ENCODE assay signal across 2 cellular contexts in genomic region chr21:45430521-45431501, GRCh38.
TF ChIP-seq lines count a peak whose summit lies in the region.

No MANE protein-coding gene starts in this region.

TF ChIP-seq in GM23338, 12 proteins besides CTCF, POLR2A, EP300 and RAD21 (continued from another document):
- no peak for TF ChIP-seq REST (IDR thresholded peaks at IDR 0.05; ENCODE audit: unreplicated experiment)
- TF ChIP-seq POLR2AphosphoS5 (IDR thresholded peaks at IDR 0.05; ENCODE audit: low read depth): no peak
- TF ChIP-seq ZNF331 (CRISPR knock-in tag; IDR thresholded peaks at IDR 0.05; ENCODE audit: low read depth): no peak
- TF ChIP-seq JUNB (IDR thresholded peaks at IDR 0.05; ENCODE audit: unreplicated experiment): no peak
- TF ChIP-seq, protein P1, sequence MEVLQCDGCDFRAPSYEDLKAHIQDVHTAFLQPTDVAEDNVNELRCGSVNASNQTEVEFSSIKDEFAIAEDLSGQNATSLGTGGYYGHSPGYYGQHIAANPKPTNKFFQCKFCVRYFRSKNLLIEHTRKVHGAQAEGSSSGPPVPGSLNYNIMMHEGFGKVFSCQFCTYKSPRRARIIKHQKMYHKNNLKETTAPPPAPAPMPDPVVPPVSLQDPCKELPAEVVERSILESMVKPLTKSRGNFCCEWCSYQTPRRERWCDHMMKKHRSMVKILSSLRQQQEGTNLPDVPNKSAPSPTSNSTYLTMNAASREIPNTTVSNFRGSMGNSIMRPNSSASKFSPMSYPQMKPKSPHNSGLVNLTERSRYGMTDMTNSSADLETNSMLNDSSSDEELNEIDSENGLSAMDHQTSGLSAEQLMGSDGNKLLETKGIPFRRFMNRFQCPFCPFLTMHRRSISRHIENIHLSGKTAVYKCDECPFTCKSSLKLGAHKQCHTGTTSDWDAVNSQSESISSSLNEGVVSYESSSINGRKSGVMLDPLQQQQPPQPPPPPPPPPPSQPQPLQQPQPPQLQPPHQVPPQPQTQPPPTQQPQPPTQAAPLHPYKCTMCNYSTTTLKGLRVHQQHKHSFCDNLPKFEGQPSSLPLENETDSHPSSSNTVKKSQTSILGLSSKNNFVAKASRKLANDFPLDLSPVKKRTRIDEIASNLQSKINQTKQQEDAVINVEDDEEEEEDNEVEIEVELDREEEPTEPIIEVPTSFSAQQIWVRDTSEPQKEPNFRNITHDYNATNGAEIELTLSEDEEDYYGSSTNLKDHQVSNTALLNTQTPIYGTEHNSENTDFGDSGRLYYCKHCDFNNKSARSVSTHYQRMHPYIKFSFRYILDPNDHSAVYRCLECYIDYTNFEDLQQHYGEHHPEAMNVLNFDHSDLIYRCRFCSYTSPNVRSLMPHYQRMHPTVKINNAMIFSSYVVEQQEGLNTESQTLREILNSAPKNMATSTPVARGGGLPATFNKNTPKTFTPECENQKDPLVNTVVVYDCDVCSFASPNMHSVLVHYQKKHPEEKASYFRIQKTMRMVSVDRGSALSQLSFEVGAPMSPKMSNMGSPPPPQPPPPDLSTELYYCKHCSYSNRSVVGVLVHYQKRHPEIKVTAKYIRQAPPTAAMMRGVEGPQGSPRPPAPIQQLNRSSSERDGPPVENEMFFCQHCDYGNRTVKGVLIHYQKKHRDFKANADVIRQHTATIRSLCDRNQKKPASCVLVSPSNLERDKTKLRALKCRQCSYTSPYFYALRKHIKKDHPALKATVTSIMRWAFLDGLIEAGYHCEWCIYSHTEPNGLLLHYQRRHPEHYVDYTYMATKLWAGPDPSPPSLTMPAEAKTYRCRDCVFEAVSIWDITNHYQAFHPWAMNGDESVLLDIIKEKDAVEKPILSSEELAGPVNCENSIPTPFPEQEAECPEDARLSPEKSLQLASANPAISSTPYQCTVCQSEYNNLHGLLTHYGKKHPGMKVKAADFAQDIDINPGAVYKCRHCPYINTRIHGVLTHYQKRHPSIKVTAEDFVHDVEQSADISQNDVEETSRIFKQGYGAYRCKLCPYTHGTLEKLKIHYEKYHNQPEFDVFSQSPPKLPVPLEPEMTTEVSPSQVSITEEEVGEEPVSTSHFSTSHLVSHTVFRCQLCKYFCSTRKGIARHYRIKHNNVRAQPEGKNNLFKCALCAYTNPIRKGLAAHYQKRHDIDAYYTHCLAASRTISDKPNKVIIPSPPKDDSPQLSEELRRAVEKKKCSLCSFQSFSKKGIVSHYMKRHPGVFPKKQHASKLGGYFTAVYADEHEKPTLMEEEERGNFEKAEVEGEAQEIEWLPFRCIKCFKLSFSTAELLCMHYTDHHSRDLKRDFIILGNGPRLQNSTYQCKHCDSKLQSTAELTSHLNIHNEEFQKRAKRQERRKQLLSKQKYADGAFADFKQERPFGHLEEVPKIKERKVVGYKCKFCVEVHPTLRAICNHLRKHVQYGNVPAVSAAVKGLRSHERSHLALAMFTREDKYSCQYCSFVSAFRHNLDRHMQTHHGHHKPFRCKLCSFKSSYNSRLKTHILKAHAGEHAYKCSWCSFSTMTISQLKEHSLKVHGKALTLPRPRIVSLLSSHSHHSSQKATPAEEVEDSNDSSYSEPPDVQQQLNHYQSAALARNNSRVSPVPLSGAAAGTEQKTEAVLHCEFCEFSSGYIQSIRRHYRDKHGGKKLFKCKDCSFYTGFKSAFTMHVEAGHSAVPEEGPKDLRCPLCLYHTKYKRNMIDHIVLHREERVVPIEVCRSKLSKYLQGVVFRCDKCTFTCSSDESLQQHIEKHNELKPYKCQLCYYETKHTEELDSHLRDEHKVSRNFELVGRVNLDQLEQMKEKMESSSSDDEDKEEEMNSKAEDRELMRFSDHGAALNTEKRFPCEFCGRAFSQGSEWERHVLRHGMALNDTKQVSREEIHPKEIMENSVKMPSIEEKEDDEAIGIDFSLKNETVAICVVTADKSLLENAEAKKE (CRISPR knock-in tag; IDR thresholded peaks at IDR 0.05): no peak
- no peak for TF ChIP-seq EZH2phosphoT487 (IDR thresholded peaks at IDR 0.05; ENCODE audit: unreplicated experiment)
- TF ChIP-seq NANOG (IDR thresholded peaks at IDR 0.05; ENCODE audit: borderline replicate concordance): no peak
- TF ChIP-seq EZH2 (IDR thresholded peaks at IDR 0.05; ENCODE audit: low read depth, unreplicated experiment): no peak
- TF ChIP-seq CREB1 (CRISPR knock-in tag; IDR thresholded peaks at IDR 0.05; ENCODE audit: low read depth): no peak
TF ChIP-seq in GM23338: peak in this region for 0.

TF ChIP-seq in WTC11, 78 proteins besides CTCF, POLR2A, EP300 and RAD21 (continued from another document):
- TF ChIP-seq ZNF423 (CRISPR knock-in tag; IDR thresholded peaks at IDR 0.05) (peak; percentile 89), FOXJ3 (CRISPR knock-in tag; IDR thresholded peaks at IDR 0.05; ENCODE audit: borderline replicate concordance) (no peak), MAX (CRISPR knock-in tag; IDR thresholded peaks at IDR 0.05) (0 out of 2 replicates have a peak, but pooled peaks have one; percentile 43), SP1 (CRISPR knock-in tag; conservative IDR thresholded peaks at IDR 0.05) (no peak)
- TF ChIP-seq, protein P2, sequence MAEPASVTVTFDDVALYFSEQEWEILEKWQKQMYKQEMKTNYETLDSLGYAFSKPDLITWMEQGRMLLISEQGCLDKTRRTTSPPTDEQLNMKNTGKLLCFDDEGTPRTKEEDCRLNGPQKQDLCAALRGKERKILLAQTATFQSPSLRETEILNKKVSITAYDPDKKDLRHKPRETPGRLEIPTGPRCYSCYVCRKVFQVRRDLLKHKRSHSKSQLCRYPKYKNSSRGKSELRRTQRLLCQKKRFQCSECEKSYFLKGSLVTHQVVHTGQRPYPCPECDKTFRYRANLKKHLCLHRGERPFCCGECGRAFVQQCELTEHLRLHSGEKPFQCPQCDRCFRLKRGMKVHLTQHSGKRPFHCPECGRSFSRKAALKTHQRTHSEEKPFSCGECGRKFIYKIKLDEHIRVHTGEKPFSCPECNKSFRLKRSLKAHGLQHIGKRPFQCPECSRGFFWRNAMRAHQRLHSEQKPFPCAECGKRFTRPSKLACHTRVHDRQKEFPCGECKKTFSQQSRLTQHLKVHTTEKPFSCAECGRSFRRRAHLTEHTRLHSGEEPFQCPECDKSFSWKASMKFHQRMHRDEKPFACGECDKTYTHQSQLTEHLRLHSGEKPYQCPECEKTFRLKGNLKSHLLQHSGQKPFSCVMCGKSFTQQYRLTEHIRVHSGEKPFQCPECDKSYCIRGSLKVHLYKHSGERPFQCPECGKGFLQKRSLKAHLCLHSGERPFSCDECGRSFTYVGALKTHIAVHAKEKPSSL (CRISPR knock-in tag; conservative IDR thresholded peaks at IDR 0.05): no peak
- TF ChIP-seq, protein P3, sequence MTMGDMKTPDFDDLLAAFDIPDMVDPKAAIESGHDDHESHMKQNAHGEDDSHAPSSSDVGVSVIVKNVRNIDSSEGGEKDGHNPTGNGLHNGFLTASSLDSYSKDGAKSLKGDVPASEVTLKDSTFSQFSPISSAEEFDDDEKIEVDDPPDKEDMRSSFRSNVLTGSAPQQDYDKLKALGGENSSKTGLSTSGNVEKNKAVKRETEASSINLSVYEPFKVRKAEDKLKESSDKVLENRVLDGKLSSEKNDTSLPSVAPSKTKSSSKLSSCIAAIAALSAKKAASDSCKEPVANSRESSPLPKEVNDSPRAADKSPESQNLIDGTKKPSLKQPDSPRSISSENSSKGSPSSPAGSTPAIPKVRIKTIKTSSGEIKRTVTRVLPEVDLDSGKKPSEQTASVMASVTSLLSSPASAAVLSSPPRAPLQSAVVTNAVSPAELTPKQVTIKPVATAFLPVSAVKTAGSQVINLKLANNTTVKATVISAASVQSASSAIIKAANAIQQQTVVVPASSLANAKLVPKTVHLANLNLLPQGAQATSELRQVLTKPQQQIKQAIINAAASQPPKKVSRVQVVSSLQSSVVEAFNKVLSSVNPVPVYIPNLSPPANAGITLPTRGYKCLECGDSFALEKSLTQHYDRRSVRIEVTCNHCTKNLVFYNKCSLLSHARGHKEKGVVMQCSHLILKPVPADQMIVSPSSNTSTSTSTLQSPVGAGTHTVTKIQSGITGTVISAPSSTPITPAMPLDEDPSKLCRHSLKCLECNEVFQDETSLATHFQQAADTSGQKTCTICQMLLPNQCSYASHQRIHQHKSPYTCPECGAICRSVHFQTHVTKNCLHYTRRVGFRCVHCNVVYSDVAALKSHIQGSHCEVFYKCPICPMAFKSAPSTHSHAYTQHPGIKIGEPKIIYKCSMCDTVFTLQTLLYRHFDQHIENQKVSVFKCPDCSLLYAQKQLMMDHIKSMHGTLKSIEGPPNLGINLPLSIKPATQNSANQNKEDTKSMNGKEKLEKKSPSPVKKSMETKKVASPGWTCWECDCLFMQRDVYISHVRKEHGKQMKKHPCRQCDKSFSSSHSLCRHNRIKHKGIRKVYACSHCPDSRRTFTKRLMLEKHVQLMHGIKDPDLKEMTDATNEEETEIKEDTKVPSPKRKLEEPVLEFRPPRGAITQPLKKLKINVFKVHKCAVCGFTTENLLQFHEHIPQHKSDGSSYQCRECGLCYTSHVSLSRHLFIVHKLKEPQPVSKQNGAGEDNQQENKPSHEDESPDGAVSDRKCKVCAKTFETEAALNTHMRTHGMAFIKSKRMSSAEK (CRISPR knock-in tag; IDR thresholded peaks at IDR 0.05; ENCODE audit: borderline replicate concordance): 0 out of 2 replicates have a peak, but pooled peaks have one; percentile 21
